ENCODE assay signal across 33 cellular contexts in genomic region chr15:94991718-94992117, GRCh38.
"Had no signal": no experiment of that assay in that cellular context is flagged by ENCODE, and none has a peak within 500 bp of the region (broad histone marks: within the 10 kb centered on the region; RNA-seq: fewer than 3 reads in every experiment).

No MANE protein-coding gene starts in this region.

- H3K27me3 ChIP-seq: adrenal gland, ascending aorta, body of pancreas, brain microvascular endothelial cell, breast epithelium, cardiac muscle cell had no signal

- H3K4me1 ChIP-seq: adrenal gland, ascending aorta, body of pancreas, breast epithelium had no signal

- H3K4me3 ChIP-seq: adrenal gland, ascending aorta, body of pancreas, breast epithelium, cardiac muscle cell had no signal

- DNase-seq: activated effector memory CD4-positive, alpha-beta T cell treated with anti-CD3 and anti-CD28 coated beads, Interleukin-2, amount 50 U/mL, for 16 hours; activated effector memory CD4-positive, alpha-beta T cell treated with Interleukin-2 at 50 U/mL for 16 hours; activated gamma-delta T cell; activated gamma-delta T cell treated with Interleukin-2 at 50 U/mL for 16 hours; activated naive CD4-positive, alpha-beta T cell; activated naive CD4-positive, alpha-beta T cell treated with anti-CD3 and anti-CD28 coated beads for 36 hours; activated naive CD4-positive, alpha-beta T cell treated with anti-CD3 and anti-CD28 coated beads, Interleukin-2, amount 10 ng/mL, durations not matched to agents 7 days and 5 days; activated naive CD4-positive, alpha-beta T cell treated with anti-CD3 and anti-CD28 coated beads, Interleukin-2, amount 50 U/mL, for 16 hours; activated naive CD4-positive, alpha-beta T cell treated with Interleukin-2 at 50 U/mL for 16 hours; activated naive CD8-positive, alpha-beta T cell treated with anti-CD3 and anti-CD28 coated beads for 36 hours; activated naive CD8-positive, alpha-beta T cell treated with anti-CD3 and anti-CD28 coated beads, Interleukin-2, amount 10 ng/mL, durations not matched to agents 7 days and 5 days; activated naive CD8-positive, alpha-beta T cell treated with anti-CD3 and anti-CD28 coated beads, Interleukin-2, amount 50 U/mL, for 24 hours; activated T-cell treated with anti-CD3 and anti-CD28 coated beads for 4 hours; activated T-cell treated with anti-CD3 and anti-CD28 coated beads, Interleukin-2, amount 50 U/mL, for 1 hour; activated T-cell treated with anti-CD3 and anti-CD28 coated beads, Interleukin-2, amount 50 U/mL, for 24 hours; activated T-cell treated with anti-CD3 and anti-CD28 coated beads, Interleukin-2, amount 50 U/mL, for 4 hours; activated T-cell treated with anti-CD3 and anti-CD28 coated beads, Interleukin-2, amount 50 U/mL, for 48 hours; activated T-cell treated with anti-CD3 and anti-CD28 coated beads, Interleukin-2, amount 50 U/mL, for 72 hours; adrenal gland; amniotic stem cell; amygdala; anterior cingulate cortex; aorta; body of pancreas; brain microvascular endothelial cell; caudate nucleus; central memory CD4-positive, alpha-beta T cell; cerebellar nuclear complex had no signal

- H3K27ac ChIP-seq: adrenal gland, ascending aorta, body of pancreas, brain microvascular endothelial cell, breast epithelium, cardiac muscle cell had no signal

- H3K36me3 ChIP-seq: adrenal gland, ascending aorta, brain microvascular endothelial cell, breast epithelium, cardiac muscle cell had no signal

- H3K9me3 ChIP-seq: adrenal gland, ascending aorta, body of pancreas had no signal

- ATAC-seq: activated naive CD4-positive, alpha-beta T cell treated with anti-CD3 and anti-CD28 coated beads, Interleukin-2, amount 50 U/mL, for 72 hours; activated naive CD8-positive, alpha-beta T cell treated with anti-CD3 and anti-CD28 coated beads, Interleukin-2, amount 50 U/mL, for 24 hours; activated T-cell treated with anti-CD3 and anti-CD28 coated beads, Interleukin-2, amount 50 U/mL, for 4 hours; activated T-cell treated with anti-CD3 and anti-CD28 coated beads, Interleukin-2, amount 50 U/mL, for 72 hours; activated T-helper 17 cell treated with anti-CD3 and anti-CD28 coated beads, Interleukin-2, amount 50 U/mL, for 72 hours; body of pancreas had no signal
